15 cellular contexts compared by ENCODE assay signal in genomic region chr18:76720683-76721082, GRCh38.
DNase-seq lines count a peak whose midpoint lies in the region; ATAC-seq, FAIRE-seq and TF ChIP-seq lines count a peak whose summit lies in the region.
"Had no signal": no experiment of that assay in that cellular context is flagged by ENCODE, and none has a peak within 500 bp of the region (broad histone marks: within the 10 kb centered on the region; RNA-seq: fewer than 3 reads in every experiment).

No MANE protein-coding gene starts in this region.

- no peak overlapping the region for H2BK5ac ChIP-seq in H1 (ENCODE audit: low read depth, low read length)

- peak overlapping the region; percentile 76 for H3K27ac Mint-ChIP-seq in CD4-positive, alpha-beta T cell
- no peak overlapping the region for H3K27ac Mint-ChIP-seq in osteocyte (ENCODE audit: unreplicated experiment)
- H3K27ac Mint-ChIP-seq: brain, type B pancreatic cell had no signal

- H4K5ac ChIP-seq in H1 (ENCODE audit: insufficient read length, low read depth, low read length) = no peak overlapping the region

- no peaks in the 10 kb centered on the region for H4K20me1 ChIP-seq in H1 (replicated peaks in 1 of 2; ENCODE audit: control insufficient read depth in 1 of 2, insufficient read depth in 2 of 2, low read length in 2 of 2)

- H3K79me1 ChIP-seq in H1 (ENCODE audit: low read depth, low read length) = no peaks in the 10 kb centered on the region

- H3K27me3 ChIP-seq in CD4-positive, alpha-beta T cell (ENCODE audit: control insufficient read depth, insufficient read depth, low read length) = no peaks in the 10 kb centered on the region
- no peaks in the 10 kb centered on the region for H3K27me3 ChIP-seq in H1 (replicated peaks in 1 of 4; ENCODE audit: control insufficient read depth in 3 of 4, extremely low read depth in 1 of 4, insufficient read depth in 3 of 4, low read length in 3 of 4)
- H3K27me3 ChIP-seq in Peyer's patch = no peaks in the 10 kb centered on the region
- H3K27me3 ChIP-seq: gastrocnemius medialis had no signal

- H3K36me3 ChIP-seq in H1 (ENCODE audit: control insufficient read depth in 2 of 4, insufficient read depth in 4 of 4, low read length in 3 of 4) (no peaks in the 10 kb centered on the region), Peyer's patch (no peaks in the 10 kb centered on the region)
- H3K36me3 ChIP-seq: gastrocnemius medialis, lower lobe of right lung had no signal

- no peak for ATAC-seq in CD4-positive, alpha-beta T cell (ENCODE audit: poor library complexity)
- ATAC-seq: lower lobe of right lung, right cardiac atrium had no signal

- no peak for TF ChIP-seq POLR2A in H1 (IDR thresholded peaks at IDR 0.05; ENCODE audit: control extremely low read depth in 1 of 2, low read depth in 2 of 2, low read length in 2 of 2)
- TF ChIP-seq POLR2A in Peyer's patch (IDR thresholded peaks at IDR 0.05) = no peak

- no peak overlapping the region for H3K9ac ChIP-seq in H1 (replicated peaks in 1 of 4; ENCODE audit: extremely low read depth in 1 of 4, low read depth in 3 of 4, low read length in 3 of 4)

- no peak overlapping the region for H3K14ac ChIP-seq in H1 (ENCODE audit: insufficient read length)

- H3K56ac ChIP-seq in H1 (replicated peaks; ENCODE audit: insufficient read length, low read depth, low read length) = no peak overlapping the region

- no peak overlapping the region for H2BK15ac ChIP-seq in H1 (ENCODE audit: low read length)

- H3K9me3 Mint-ChIP-seq in CD4-positive, alpha-beta T cell = no peaks in the 10 kb centered on the region
- H3K9me3 Mint-ChIP-seq in osteocyte (ENCODE audit: unreplicated experiment) = no peaks in the 10 kb centered on the region
- H3K9me3 Mint-ChIP-seq: type B pancreatic cell had no signal

- no peaks in the 10 kb centered on the region for H3K36me3 Mint-ChIP-seq in CD4-positive, alpha-beta T cell (ENCODE audit: low read depth)
- no peaks in the 10 kb centered on the region for H3K36me3 Mint-ChIP-seq in osteocyte (ENCODE audit: unreplicated experiment)
- H3K36me3 Mint-ChIP-seq: brain, type B pancreatic cell had no signal

- no peak overlapping the region for H4K91ac ChIP-seq in H1 (replicated peaks; ENCODE audit: insufficient read length, low read length)

- H2AFZ ChIP-seq in H1 (ENCODE audit: low read length) = no peak overlapping the region

- peak overlapping the region; percentile 76 for H3K4me3 Mint-ChIP-seq in CD4-positive, alpha-beta T cell
- H3K4me3 Mint-ChIP-seq in osteocyte (ENCODE audit: unreplicated experiment) = no peak overlapping the region
- H3K4me3 Mint-ChIP-seq: brain, type B pancreatic cell had no signal

- 97% methylated on average over 5 of the region's 5 CpGs; no CpG with 5 or more reads in 1 of the 2 experiments for WGBS in H1 (ENCODE audit: extremely low coverage in 1 of 2, insufficient coverage in 1 of 2, insufficient read length in 1 of 2, insufficient replicate concordance in 2 of 2, low coverage in 1 of 2, low lambda C conversion rate in 2 of 2, missing lambda C conversion rate in 1 of 2), 2 experiments

- TF ChIP-seq RAD21 in H1 (IDR thresholded peaks at IDR 0.05 in 1 of 2, conservative IDR thresholded peaks at IDR 0.05 in 1 of 2; ENCODE audit: low read depth in 2 of 2, low read length in 2 of 2) = no peak

- H3K23ac ChIP-seq in H1 (ENCODE audit: insufficient read length) = no peak overlapping the region

- H2BK20ac ChIP-seq in H1 (ENCODE audit: low read length) = no peak overlapping the region

- no peak overlapping the region for H3K4ac ChIP-seq in H1 (replicated peaks; ENCODE audit: insufficient read length, low read depth, low read length)

- CTCF ChIA-PET in CD4-positive, alpha-beta T cell (lab: Charles Lee) = interaction anchor here (1.8 kb wide), 1 partner anchor 11 kb away, joined by 3 read pairs; no protein-coding TSS in a partner anchor
- CTCF ChIA-PET in H1 (lab: Charles Lee; ENCODE audit: partially characterized antibody) = interaction anchor here (0.6 to 2.2 kb wide), 5 partner anchors 11 to 304 kb away, joined by 3 to 8 read pairs (median 4); no protein-coding TSS in a partner anchor

- no peaks in the 10 kb centered on the region for H3K27me3 Mint-ChIP-seq in CD4-positive, alpha-beta T cell
- H3K27me3 Mint-ChIP-seq in osteocyte (ENCODE audit: unreplicated experiment) = peaks cover 13% of the 10 kb centered on the region
- H3K27me3 Mint-ChIP-seq: type B pancreatic cell had no signal

- DNase-seq in SIG-M5 treated with dmso at 0.1 percent for 504 hours (lab: John Stamatoyannopoulos, UW; ENCODE audit: unreplicated experiment) = peak; percentile 47
- no peak for DNase-seq in SIG-M5 (lab: John Stamatoyannopoulos, UW)
- no peak for DNase-seq in CD4-positive, alpha-beta T cell
- DNase-seq in SKM-1 treated with dmso at 0.1 percent for 144 hours (lab: John Stamatoyannopoulos, UW; ENCODE audit: unreplicated experiment) = peak; percentile 9
- DNase-seq in H1 (ENCODE audit: low read depth in 1 of 2, low spot score in 2 of 2) = no peak
- DNase-seq in A172 (ENCODE audit: low spot score) = no peak
- DNase-seq in osteocyte (ENCODE audit: extremely low spot score, unreplicated experiment) = no peak
- no peak for DNase-seq in Peyer's patch
- DNase-seq: gastrocnemius medialis, GF-D8, lower lobe of right lung, right cardiac atrium had no signal

- H3K18ac ChIP-seq in H1 (ENCODE audit: extremely low read depth, low read length) = no peak overlapping the region

- TF ChIP-seq CTCF in CD4-positive, alpha-beta T cell (IDR thresholded peaks at IDR 0.05) = no peak
- TF ChIP-seq CTCF in H1 (IDR thresholded peaks at IDR 0.05; ENCODE audit: control extremely low read depth in 1 of 3, insufficient read depth in 1 of 3, low read depth in 1 of 3, low read length in 3 of 3) (no peak), osteocyte (IDR thresholded peaks at IDR 0.05) (no peak), Peyer's patch (IDR thresholded peaks at IDR 0.05) (no peak)

- no peaks in the 10 kb centered on the region for H3K23me2 ChIP-seq in H1 (ENCODE audit: low read depth, low read length)

- FAIRE-seq in H1 (lab: Jason Lieb, UNC) = no peak

- no peak overlapping the region for H3K4me2 ChIP-seq in H1 (ENCODE audit: insufficient read depth in 1 of 2, low read depth in 2 of 2, low read length in 2 of 2)

- H4K8ac ChIP-seq in H1 (ENCODE audit: extremely low read depth, insufficient read depth, low read length) = no peak overlapping the region

- no peak overlapping the region for H3K4me3 ChIP-seq in H1 (ENCODE audit: extremely low read depth in 1 of 4, insufficient read depth in 2 of 4, low read depth in 3 of 4, low read length in 4 of 4)
- no peak overlapping the region for H3K4me3 ChIP-seq in Peyer's patch
- H3K4me3 ChIP-seq: gastrocnemius medialis, lower lobe of right lung had no signal

- H3K4me1 ChIP-seq in H1 (replicated peaks in 1 of 4; ENCODE audit: control insufficient read depth in 3 of 4, insufficient read depth in 4 of 4, low read length in 3 of 4) (no peaks in the 10 kb centered on the region), Peyer's patch (no peaks in the 10 kb centered on the region)
- H3K4me1 ChIP-seq: gastrocnemius medialis, lower lobe of right lung had no signal

- H2BK12ac ChIP-seq in H1 (ENCODE audit: low read depth, low read length) = no peak overlapping the region

- H3K27ac ChIP-seq in CD4-positive, alpha-beta T cell (ENCODE audit: low read depth, low read length) = no peak overlapping the region
- H3K27ac ChIP-seq in H1 (ENCODE audit: low read depth, low read length) (no peak overlapping the region), Peyer's patch (no peak overlapping the region)
- H3K27ac ChIP-seq: 22Rv1, gastrocnemius medialis, lower lobe of right lung had no signal

- H3K9me3 ChIP-seq in CD4-positive, alpha-beta T cell (ENCODE audit: control insufficient read depth, low read length) = no peaks in the 10 kb centered on the region
- H3K9me3 ChIP-seq in H1 (ENCODE audit: insufficient read depth in 2 of 2, low read depth in 1 of 2, low read length in 1 of 2) = peaks cover 3% of the 10 kb centered on the region in 2 experiments; a peak in 3 of 4 replicates
- no peaks in the 10 kb centered on the region for H3K9me3 ChIP-seq in Peyer's patch
- H3K9me3 ChIP-seq: gastrocnemius medialis, lower lobe of right lung had no signal

- intact Hi-C loops in CD4-positive, alpha-beta T cell (cut with DNase I, micrococcal nuclease) = loop anchor here in 1 of 2 experiments (5.0 kb wide), 1 partner anchor 82 kb away; no protein-coding TSS in a partner anchor

- H2BK120ac ChIP-seq in H1 (replicated peaks; ENCODE audit: low read depth, low read length) = no peak overlapping the region

- H3K79me2 ChIP-seq in H1 (ENCODE audit: control insufficient read depth in 1 of 2, insufficient read depth in 2 of 2, low read length in 2 of 2) = no peaks in the 10 kb centered on the region

- POLR2A ChIA-PET in CD4-positive, alpha-beta T cell (lab: Charles Lee) = interaction anchor here (0.6 to 1.6 kb wide), 7 partner anchors 11 to 331 kb away, joined by 4 to 14 read pairs (median 6); partner anchors contain the start of gene ZNF236
- POLR2A ChIA-PET in H1 (lab: Charles Lee; ENCODE audit: partially characterized antibody) = no interaction called here

- no peak overlapping the region for H2AK5ac ChIP-seq in H1 (ENCODE audit: low read depth, low read length)

- H3K4me1 Mint-ChIP-seq in CD4-positive, alpha-beta T cell (ENCODE audit: low read depth) = peaks cover 57% of the 10 kb centered on the region
- no peaks in the 10 kb centered on the region for H3K4me1 Mint-ChIP-seq in osteocyte (ENCODE audit: unreplicated experiment)

- no peak for TF ChIP-seq EP300 in H1 (IDR thresholded peaks at IDR 0.05; ENCODE audit: borderline replicate concordance in 1 of 2, low read depth in 2 of 2, low read length in 2 of 2)

TF ChIP-seq in H1, 55 proteins besides CTCF, POLR2A, EP300 and RAD21:
- TF ChIP-seq CEBPB (IDR thresholded peaks at IDR 0.05; ENCODE audit: low read depth, low read length) (peak; percentile 94), POU5F1 (IDR thresholded peaks at IDR 0.05; ENCODE audit: low read depth, low read length) (no peak)
TF ChIP-seq in H1: peak in this region for 1.

Comparison
In these comparisons a context has a peak if more than half of its experiments do, and no peak if none do; other contexts are left out.
1. DNase-seq: peak in SIG-M5 treated with dmso at 0.1 percent for 504 hours (single experiment) and SKM-1 treated with dmso at 0.1 percent for 144 hours (single experiment); none in SIG-M5 (single experiment), CD4-positive, alpha-beta T cell (0 of 10), H1 (0 of 2), A172 (single experiment), osteocyte (single experiment) and Peyer's patch (0 of 3).